In the genomic region with DNA sequence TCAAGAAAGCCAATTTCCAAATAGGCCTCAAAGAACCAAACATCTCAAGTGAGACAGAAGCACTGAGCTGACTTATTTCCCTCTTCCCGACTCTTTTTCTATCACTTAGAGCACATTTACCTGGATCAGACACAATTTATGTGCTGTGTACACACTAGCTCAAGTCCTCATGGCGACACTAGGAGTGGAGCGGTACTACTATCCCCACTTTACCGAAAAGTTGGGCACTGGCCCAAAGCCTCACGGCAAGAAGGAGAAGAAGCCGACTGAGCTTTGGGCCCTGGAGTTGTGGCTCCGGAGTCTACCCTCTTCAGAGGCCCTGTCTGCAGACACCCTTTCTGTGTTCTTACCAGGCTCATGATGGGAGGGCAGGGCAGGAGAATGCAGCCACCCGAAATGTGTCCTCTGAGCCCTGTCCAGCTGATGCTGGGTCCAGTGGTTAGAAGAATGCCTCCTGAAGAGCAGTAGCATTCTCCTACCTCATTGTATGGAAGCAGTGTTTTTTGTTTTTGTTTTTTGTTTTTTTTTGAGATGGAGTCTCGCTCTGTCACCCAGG, we compare ENCODE assay signal across 31 cellular contexts.
"Had no signal": no experiment of that assay in that cellular context is flagged by ENCODE, and none has a peak within 500 bp of the region (broad histone marks: within the 10 kb centered on the region; RNA-seq: fewer than 3 reads in every experiment).

No MANE protein-coding gene starts in this region.

- H3K36me3 ChIP-seq: adrenal gland, brain microvascular endothelial cell, breast epithelium had no signal

- H3K9me3 ChIP-seq: body of pancreas, breast epithelium had no signal

- H3K27ac ChIP-seq: adrenal gland, body of pancreas, brain microvascular endothelial cell, breast epithelium, VCaP had no signal

- H3K4me1 ChIP-seq: adrenal gland, body of pancreas, breast epithelium had no signal

- ATAC-seq: activated CD8-positive, alpha-beta T cell treated with anti-CD3 and anti-CD28 coated beads, Interleukin-2, amount 10 ng/mL, durations not matched to agents 7 days and 5 days; activated naive CD4-positive, alpha-beta T cell treated with anti-CD3 and anti-CD28 coated beads, Interleukin-2, amount 50 U/mL, for 72 hours; activated T-cell treated with anti-CD3 and anti-CD28 coated beads, Interleukin-2, amount 50 U/mL, for 4 hours; activated T-cell treated with anti-CD3 and anti-CD28 coated beads, Interleukin-2, amount 50 U/mL, for 72 hours; activated T-helper 17 cell treated with anti-CD3 and anti-CD28 coated beads, Interleukin-2, amount 50 U/mL, for 72 hours; body of pancreas had no signal

- H3K4me3 ChIP-seq: adrenal gland, body of pancreas, breast epithelium had no signal

- H3K27me3 ChIP-seq: adrenal gland, body of pancreas, brain microvascular endothelial cell, breast epithelium had no signal

- DNase-seq: activated B cell treated with CpG ODN at 0.5 μM for 24 hours; activated CD4-positive, alpha-beta memory T cell treated with anti-CD3 and anti-CD28 coated beads, Interleukin-2, amount 10 ng/mL, durations not matched to agents 7 days and 5 days; activated CD4-positive, alpha-beta T cell treated with anti-CD3 and anti-CD28 coated beads for 4 hours; activated CD4-positive, alpha-beta T cell treated with anti-CD3 and anti-CD28 coated beads, Interleukin-2, amount 10 ng/mL, durations not matched to agents 7 days and 5 days; activated CD4-positive, alpha-beta T cell treated with anti-CD3 and anti-CD28 coated beads, Interleukin-2, amount 50 U/mL, for 48 hours; activated CD4-positive, CD25-positive, alpha-beta regulatory T cell treated with anti-CD3 and anti-CD28 coated beads, Interleukin-2, amount 50 U/mL, for 72 hours; activated CD8-positive, alpha-beta memory T cell treated with anti-CD3 and anti-CD28 coated beads, Interleukin-2, amount 50 U/mL, for 4 hours; activated CD8-positive, alpha-beta T cell treated with anti-CD3 and anti-CD28 coated beads, Interleukin-2, amount 10 ng/mL, durations not matched to agents 7 days and 5 days; activated effector memory CD4-positive, alpha-beta T cell treated with anti-CD3 and anti-CD28 coated beads, Interleukin-2, amount 50 U/mL, for 16 hours; activated gamma-delta T cell treated with Interleukin-2 at 50 U/mL for 16 hours; activated naive CD4-positive, alpha-beta T cell; activated naive CD4-positive, alpha-beta T cell treated with anti-CD3 and anti-CD28 coated beads for 36 hours; activated naive CD4-positive, alpha-beta T cell treated with anti-CD3 and anti-CD28 coated beads, Interleukin-2, amount 50 U/mL, for 16 hours; activated naive CD8-positive, alpha-beta T cell treated with anti-CD3 and anti-CD28 coated beads for 36 hours; activated T-cell treated with anti-CD3 and anti-CD28 coated beads for 4 hours; activated T-cell treated with anti-CD3 and anti-CD28 coated beads, Interleukin-2, amount 50 U/mL, for 1 hour; activated T-cell treated with anti-CD3 and anti-CD28 coated beads, Interleukin-2, amount 50 U/mL, for 4 hours; activated T-cell treated with anti-CD3 and anti-CD28 coated beads, Interleukin-2, amount 50 U/mL, for 72 hours; adrenal gland; amniotic stem cell; aorta; body of pancreas; brain microvascular endothelial cell; central memory CD4-positive, alpha-beta T cell; T-helper 1 cell; T-helper 2 cell; T-helper 9 cell had no signal
